In genomic region chr6:166614171-166614583, GRCh38 we compare ENCODE assay signal across 22 cellular contexts. TPM values are rescaled to one million over a fixed set of nuclear protein-coding genes. Genes with fewer than 3 reads are reported as not detected.
A peak's percentile ranks its signal among the peaks of the same experiment; 100 is the strongest.
DNase-seq lines count a peak whose midpoint lies in the region; ATAC-seq and TF ChIP-seq lines count a peak whose summit lies in the region.
"Had no signal": no experiment of that assay in that cellular context is flagged by ENCODE, and none has a peak within 500 bp of the region (broad histone marks: within the 10 kb centered on the region; RNA-seq: fewer than 3 reads in every experiment).

No MANE protein-coding gene starts in this region.

- H3K9me3 Mint-ChIP-seq in nephron progenitor cell = no peaks in the 10 kb centered on the region
- H3K9me3 Mint-ChIP-seq: immature natural killer cell had no signal

- peak overlapping the region; percentile 56 for H3K4me3 Mint-ChIP-seq in nephron progenitor cell
- H3K4me3 Mint-ChIP-seq: immature natural killer cell had no signal

- POLR2A ChIA-PET in SK-N-SH (lab: Yijun Ruan, JAX) = interaction anchor here (1.6 kb wide), 1 partner anchor 12 kb away, joined by 6 read pairs; no protein-coding TSS in a partner anchor

- TF ChIP-seq CTCF in SK-N-SH (IDR thresholded peaks at IDR 0.05) = no peak
- no peak for TF ChIP-seq CTCF in gastroesophageal sphincter (IDR thresholded peaks at IDR 0.05)
- no peak for TF ChIP-seq CTCF in nephron progenitor cell (IDR thresholded peaks at IDR 0.05)

- TF ChIP-seq RAD21 in SK-N-SH (IDR thresholded peaks at IDR 0.05; ENCODE audit: low read length) = no peak

- H3K27me3 Mint-ChIP-seq in nephron progenitor cell (ENCODE audit: low read depth, poor library complexity) = peaks cover 14% of the 10 kb centered on the region

- H3K4me2 ChIP-seq in SK-N-SH = no peak overlapping the region

- no peak for TF ChIP-seq POLR2A in gastroesophageal sphincter (IDR thresholded peaks at IDR 0.05)

- H3K4me1 Mint-ChIP-seq in nephron progenitor cell = peaks cover 87% of the 10 kb centered on the region
- H3K4me1 Mint-ChIP-seq: immature natural killer cell had no signal

- TF ChIP-seq EP300 in SK-N-SH (IDR thresholded peaks at IDR 0.05; ENCODE audit: borderline replicate concordance in 1 of 2, low read depth in 1 of 2, low read length in 1 of 2) (no peak), gastroesophageal sphincter (IDR thresholded peaks at IDR 0.05) (no peak)

- no peaks in the 10 kb centered on the region for H3K27me3 ChIP-seq in SK-N-SH (ENCODE audit: insufficient read depth)
- no peaks in the 10 kb centered on the region for H3K27me3 ChIP-seq in gastroesophageal sphincter
- H3K27me3 ChIP-seq: colonic mucosa, neutrophil had no signal

- H3K4me1 ChIP-seq in SK-N-SH (ENCODE audit: control insufficient read depth in 1 of 2, insufficient read depth in 2 of 2, low read depth in 1 of 2, low read length in 1 of 2) = peaks cover 5 to 70% of the 10 kb centered on the region in 2 experiments
- peaks cover 0 to 58% (median under 1%) of the 10 kb centered on the region in 3 donors for H3K4me1 ChIP-seq in gastroesophageal sphincter
- H3K4me1 ChIP-seq: colonic mucosa had no signal

- CTCF ChIA-PET in SK-N-SH (lab: Yijun Ruan, JAX) = interaction anchor here (0.9 to 2.1 kb wide), 4 partner anchors 144 to 179 kb away, joined by 3 to 7 read pairs (median 3); no protein-coding TSS in a partner anchor

- no peaks in the 10 kb centered on the region for H3K9me2 ChIP-seq in SK-N-SH

- H3K27ac ChIP-seq in SK-N-SH (ENCODE audit: low read depth in 2 of 2, low read length in 1 of 2) (peak overlapping the region in 1 of 2 experiments; percentile 23; a peak in 1 of 4 replicates), gastroesophageal sphincter (peak overlapping the region in 3 of 4 donors; percentile 38 to 64 (median 56)), temporal lobe (ENCODE audit: low read depth, low read length) (peak overlapping the region; percentile 49)
- H3K27ac ChIP-seq: 22Rv1, colonic mucosa, neutrophil, thoracic aorta had no signal

- peaks cover 93% of the 10 kb centered on the region for H3K79me2 ChIP-seq in SK-N-SH (ENCODE audit: insufficient read depth)

- no peak for DNase-seq in SK-N-SH
- no peak for DNase-seq in nephron progenitor cell
- DNase-seq in activated CD4-positive, CD25-positive, alpha-beta regulatory T cell (lab: John Stamatoyannopoulos, UW) = no peak
- DNase-seq: activated CD8-positive, alpha-beta memory T cell treated with anti-CD3 and anti-CD28 coated beads for 24 hours; amygdala; colonic mucosa; GDM1; immature natural killer cell; NCI-H2081; NCI-H524 treated with DMSO at 0.1 percent for 48 hours; SHP77 treated with DMSO at 0.1 percent for 48 hours; stimulated activated CD4-positive, alpha-beta T cell treated with anti-CD3 and anti-CD28 coated beads, Interleukin-4, amount 100 ng/mL, for 1 hour; T-helper 2 cell had no signal

- H3K36me3 ChIP-seq in SK-N-SH (replicated peaks in 1 of 2; ENCODE audit: control insufficient read depth in 1 of 2, insufficient read depth in 2 of 2, low read length in 1 of 2) = peaks cover 30 to 41% of the 10 kb centered on the region in 2 experiments
- peaks cover 0 to 8% of the 10 kb centered on the region in 2 donors for H3K36me3 ChIP-seq in gastroesophageal sphincter
- H3K36me3 ChIP-seq: colonic mucosa, thoracic aorta had no signal

- H3K27ac Mint-ChIP-seq in nephron progenitor cell = peak overlapping the region; percentile 88

- H3K4me3 ChIP-seq in SK-N-SH (ENCODE audit: low read depth in 2 of 2, low read length in 1 of 2) (no peak overlapping the region), gastroesophageal sphincter (no peak overlapping the region)
- H3K4me3 ChIP-seq: colonic mucosa, GM12878, thoracic aorta had no signal

- no peak overlapping the region for H2AFZ ChIP-seq in SK-N-SH (ENCODE audit: low read depth)

- H3K9me3 ChIP-seq in SK-N-SH (no peaks in the 10 kb centered on the region), gastroesophageal sphincter (no peaks in the 10 kb centered on the region)
- H3K9me3 ChIP-seq: colonic mucosa, neutrophil, thoracic aorta had no signal

- peaks cover 17% of the 10 kb centered on the region for H3K36me3 Mint-ChIP-seq in nephron progenitor cell (ENCODE audit: low read depth)

- H4K20me1 ChIP-seq in SK-N-SH (ENCODE audit: insufficient read depth) = peaks cover 11% of the 10 kb centered on the region; the same call in 1 of the 2 replicates

- H3F3A ChIP-seq in SK-N-SH (replicated peaks; ENCODE audit: insufficient read depth) = peaks cover 12% of the 10 kb centered on the region

- WGBS in SK-N-SH (ENCODE audit: low lambda C conversion rate) = 88% methylated on average over 11 of the region's 12 CpGs
- WGBS in gastroesophageal sphincter (ENCODE audit: low coverage in 1 of 2), 2 donors = 86 to 98% methylated on average over 5 to 10 of the region's 12 CpGs

- ATAC-seq in SK-N-SH treated with all-trans-retinoic acid at 6 μM for 48 hours (no peak), gastroesophageal sphincter (no peak), GM19455 (IDR thresholded peaks at IDR 0.05; ENCODE audit: unreplicated experiment) (no peak), GM21717 (IDR thresholded peaks at IDR 0.05; ENCODE audit: unreplicated experiment) (no peak)
- ATAC-seq: GM12878 had no signal

- H3K9ac ChIP-seq in SK-N-SH = no peak overlapping the region

TF ChIP-seq in SK-N-SH, 30 proteins besides CTCF, POLR2A, EP300 and RAD21:
- peak; percentile 57; the same call in 1 of the 2 replicates for TF ChIP-seq MXI1 (IDR thresholded peaks at IDR 0.05; ENCODE audit: low read depth, low read length)
- peak; percentile 34; the same call in 1 of the 2 replicates for TF ChIP-seq GATA2 (CRISPR knock-in tag; IDR thresholded peaks at IDR 0.05)
- no peak for TF ChIP-seq YY1 (IDR thresholded peaks at IDR 0.05; ENCODE audit: low read depth)
- TF ChIP-seq FOXJ3 (CRISPR knock-in tag; IDR thresholded peaks at IDR 0.05) = no peak
TF ChIP-seq in SK-N-SH: peak in this region for 2.

TF ChIP-seq in SK-N-SH treated with all-trans-retinoic acid at 6 μM for 48 hours, 23 proteins besides CTCF, POLR2A, EP300 and RAD21 (continues in another document):
- TF ChIP-seq ESRRG (CRISPR knock-in tag; IDR thresholded peaks at IDR 0.05) (no peak), CSRNP3 (CRISPR knock-in tag; IDR thresholded peaks at IDR 0.05) (no peak), ZFP3 (CRISPR knock-in tag; IDR thresholded peaks at IDR 0.05) (no peak), RARB (CRISPR knock-in tag; IDR thresholded peaks at IDR 0.05) (no peak), CSDC2 (CRISPR knock-in tag; IDR thresholded peaks at IDR 0.05) (no peak), PATZ1 (CRISPR knock-in tag; IDR thresholded peaks at IDR 0.05; ENCODE audit: borderline replicate concordance) (no peak), SNAI2 (CRISPR knock-in tag; IDR thresholded peaks at IDR 0.05) (no peak), BACH2 (CRISPR knock-in tag; IDR thresholded peaks at IDR 0.05; ENCODE audit: borderline replicate concordance) (no peak), ZNF565 (CRISPR knock-in tag; conservative IDR thresholded peaks at IDR 0.05; ENCODE audit: low read depth) (no peak), ZC3H10 (CRISPR knock-in tag; IDR thresholded peaks at IDR 0.05) (no peak)

RNA-seq across cellular contexts. Expression of gene RPS6KA2, which starts 12.9 kb away (rescaled TPM):
- polyA plus RNA-seq in SK-N-SH (2012; rRNA removed) = 59.5 and 60.3 TPM in 2 replicates
- polyA plus RNA-seq in SK-N-SH (2012; cell fraction: cytosol; rRNA removed) = 51.5 and 62.1 TPM in 2 replicates
- 47.9 and 50.9 TPM in 2 replicates for polyA plus RNA-seq in SK-N-SH (2012; cell fraction: nucleus; rRNA removed)
- total RNA-seq in gastroesophageal sphincter (100 to 1,000 TPM in 1 of 4 donors, 10 to 100 TPM in 3; 55.4 to 119 (median 76.4) TPM), temporal lobe (30.2 TPM)

RNA-seq across cellular contexts. Expression of gene RAMACL, which starts 27.7 kb away (rescaled TPM):
- polyA plus RNA-seq in SK-N-SH (2012; rRNA removed) = 0.10 and 0.39 TPM in 2 replicates
- 0.46 and 0.81 TPM in 2 replicates for polyA plus RNA-seq in SK-N-SH (2012; cell fraction: cytosol; rRNA removed)
- polyA plus RNA-seq in SK-N-SH (2012; cell fraction: nucleus; rRNA removed) = 0.95 and 1.4 TPM in 2 replicates
- total RNA-seq in gastroesophageal sphincter (1 to 10 TPM in 3 of 4 donors, under 1 TPM in 1; 0.27 to 2.5 (median 1.7) TPM), temporal lobe (1.5 TPM)
